ENCODE assay signal across 1 cellular context in genomic region chr5:1101991-1102713, GRCh38.
TF ChIP-seq lines count a peak whose summit lies in the region.

No MANE protein-coding gene starts in this region.

TF ChIP-seq in GM23338, 12 proteins besides CTCF, POLR2A, EP300 and RAD21:
- TF ChIP-seq ZNF462 (CRISPR knock-in tag; IDR thresholded peaks at IDR 0.05) (no peak), NANOG (IDR thresholded peaks at IDR 0.05; ENCODE audit: borderline replicate concordance) (no peak), ZNF331 (CRISPR knock-in tag; IDR thresholded peaks at IDR 0.05; ENCODE audit: low read depth) (no peak)
